9 cellular contexts compared by ENCODE assay signal in genomic region chr12:81797100-81797499, GRCh38. TPM values are rescaled to one million over a fixed set of nuclear protein-coding genes. Genes with fewer than 3 reads are reported as not detected.
DNase-seq lines count a peak whose midpoint lies in the region; ATAC-seq and TF ChIP-seq lines count a peak whose summit lies in the region.
"Had no signal": no experiment of that assay in that cellular context is flagged by ENCODE, and none has a peak within 500 bp of the region (broad histone marks: within the 10 kb centered on the region; RNA-seq: fewer than 3 reads in every experiment).

No MANE protein-coding gene starts in this region.

- no peak overlapping the region for H3K4ac ChIP-seq in H9 (ENCODE audit: low read depth, low read length)

- H3K36me3 Mint-ChIP-seq in H9 (ENCODE audit: insufficient read depth in 1 of 3, low read depth in 3 of 3) = no peaks in the 10 kb centered on the region
- H3K36me3 Mint-ChIP-seq: immature natural killer cell had no signal

- no peak for TF ChIP-seq POLR2A in tibial nerve (IDR thresholded peaks at IDR 0.05)

- no peak overlapping the region for H3K27ac Mint-ChIP-seq in H9
- H3K27ac Mint-ChIP-seq: immature natural killer cell had no signal

- no peaks in the 10 kb centered on the region for H3K9me3 ChIP-seq in DOHH2 (ENCODE audit: control insufficient read depth, insufficient read depth, low read length)
- no peaks in the 10 kb centered on the region for H3K9me3 ChIP-seq in H9 (ENCODE audit: control insufficient read depth, low read depth, low read length)
- H3K9me3 ChIP-seq in PC-3 (ENCODE audit: low read length) = no peaks in the 10 kb centered on the region
- H3K9me3 ChIP-seq in tibial nerve = no peaks in the 10 kb centered on the region

- H3K36me3 ChIP-seq in DOHH2 (ENCODE audit: control insufficient read depth, low read length) (no peaks in the 10 kb centered on the region), PC-3 (ENCODE audit: low read depth, low read length) (no peaks in the 10 kb centered on the region), tibial nerve (no peaks in the 10 kb centered on the region)

- H3K9me2 ChIP-seq in DOHH2 (replicated peaks; ENCODE audit: control insufficient read depth, low read length) (no peaks in the 10 kb centered on the region), PC-3 (replicated peaks; ENCODE audit: low read length) (no peaks in the 10 kb centered on the region)

- H3K4me3 Mint-ChIP-seq in H9 = no peak overlapping the region
- H3K4me3 Mint-ChIP-seq: immature natural killer cell had no signal

- no peak overlapping the region for H3T11ph ChIP-seq in H9 (ENCODE audit: low read length)

- BruUV-seq in PC-3 (replicated peaks; lab: Mats Ljungman, UMichigan) = no TSS peak

- POLR2A ChIA-PET in PC-3 (lab: Charles Lee; ENCODE audit: unreplicated experiment) = no interaction called here

- no peak overlapping the region for H4K8ac ChIP-seq in H9 (replicated peaks; ENCODE audit: insufficient read length, low read depth, low read length)

- intact Hi-C loops in PC-3 (cut with micrococcal nuclease) = loop anchor here (2.0 kb wide), 1 partner anchor 152 kb away; no protein-coding TSS in a partner anchor

- H3K27ac ChIP-seq in DOHH2 (ENCODE audit: low read depth, low read length) (no peak overlapping the region), H9 (ENCODE audit: insufficient read length, low read depth, low read length) (no peak overlapping the region), PC-3 (ENCODE audit: low read length) (no peak overlapping the region), tibial nerve (no peak overlapping the region)

- no peak for TF ChIP-seq EP300 in tibial nerve (IDR thresholded peaks at IDR 0.05)

- H4K20me1 ChIP-seq in DOHH2 (ENCODE audit: control insufficient read depth, insufficient read depth, low read depth, low read length) = no peaks in the 10 kb centered on the region
- no peaks in the 10 kb centered on the region for H4K20me1 ChIP-seq in H9 (ENCODE audit: control insufficient read depth, insufficient read depth, insufficient read length)
- H4K20me1 ChIP-seq in PC-3 (ENCODE audit: low read length) = no peaks in the 10 kb centered on the region

- CTCF ChIA-PET in PC-3 (lab: Charles Lee) = no interaction called here

- DNase-seq in H9 (no peak), PC-3 (peak; percentile 36), iPS-NIHi11 (ENCODE audit: low spot score) (peak; percentile 21), NCI-H345 treated with DMSO at 0.1 percent for 48 hours (lab: John Stamatoyannopoulos, UW; ENCODE audit: unreplicated experiment) (no peak), tibial nerve (ENCODE audit: low spot score in 2 of 2) (no peak), NCI-H2029 treated with DMSO at 0.1 percent for 48 hours (lab: John Stamatoyannopoulos, UW) (no peak)
- DNase-seq: immature natural killer cell had no signal

- no peak overlapping the region for H3K4me3 ChIP-seq in DOHH2 (ENCODE audit: low read length)
- no peak overlapping the region for H3K4me3 ChIP-seq in PC-3 (ENCODE audit: low read length)
- no peak overlapping the region for H3K4me3 ChIP-seq in tibial nerve

- H4K5ac ChIP-seq in H9 (ENCODE audit: insufficient read length, low read depth, low read length) = no peak overlapping the region

- H3K79me2 ChIP-seq in DOHH2 (ENCODE audit: control insufficient read depth, low read length) (no peaks in the 10 kb centered on the region), H9 (ENCODE audit: insufficient read depth, low read length) (no peaks in the 10 kb centered on the region), PC-3 (ENCODE audit: low read length) (no peaks in the 10 kb centered on the region)

- H3F3A ChIP-seq in DOHH2 (ENCODE audit: control insufficient read depth, insufficient read depth) = no peaks in the 10 kb centered on the region
- H3F3A ChIP-seq in PC-3 (ENCODE audit: low read length, unreplicated experiment) = no peaks in the 10 kb centered on the region

- ATAC-seq in PC-3 (peak; percentile 33; the same call in 1 of the 2 replicates), HG03097 (IDR thresholded peaks at IDR 0.05; ENCODE audit: low FRiP score, unreplicated experiment) (no peak)

- H3K23ac ChIP-seq in H9 (ENCODE audit: insufficient read length, low read depth, low read length) = no peak overlapping the region

- no CpG with 5 or more reads among the region's 3 CpGs for WGBS in H9 (ENCODE audit: extremely low coverage, insufficient read length, low lambda C conversion rate)
- 40 to 43% methylated on average over 3 of the region's 3 CpGs for WGBS in tibial nerve, 2 donors

- TF ChIP-seq CTCF in DOHH2 (IDR thresholded peaks at IDR 0.05; ENCODE audit: low read depth, low read length, poor library complexity, severe bottlenecking) (peak; percentile 55), H9 (conservative IDR thresholded peaks at IDR 0.05) (peak; percentile 71), PC-3 (conservative IDR thresholded peaks at IDR 0.05; ENCODE audit: low read depth, low read length) (peak; percentile 58), tibial nerve (IDR thresholded peaks at IDR 0.05) (peak in 1 of 5 experiments; percentile 14)

- H3K4me1 Mint-ChIP-seq in H9 = peaks cover 30 to 32% of the 10 kb centered on the region in 2 experiments
- H3K4me1 Mint-ChIP-seq: immature natural killer cell had no signal

- no peak overlapping the region for H3K4me2 ChIP-seq in DOHH2 (ENCODE audit: low read length)
- H3K4me2 ChIP-seq in H9 (ENCODE audit: insufficient read depth, insufficient read length, low read length) = no peak overlapping the region
- H3K4me2 ChIP-seq in PC-3 (ENCODE audit: low read length) = no peak overlapping the region

- H3K14ac ChIP-seq in H9 (ENCODE audit: insufficient read depth, low read length) = no peak overlapping the region

- no peak overlapping the region for H2BK20ac ChIP-seq in H9 (ENCODE audit: low read depth, low read length, poor library complexity, severe bottlenecking)

- no peak overlapping the region for H3K56ac ChIP-seq in H9 (ENCODE audit: insufficient read length, low read depth, low read length)

- H2BK12ac ChIP-seq in H9 (ENCODE audit: insufficient read length, low read depth, low read length) = no peak overlapping the region

- 0 out of 2 replicates have a peak, but pooled peaks cover 3% of the 10 kb centered on the region for H3K27me3 ChIP-seq in DOHH2 (ENCODE audit: control insufficient read depth, low read length)
- no peaks in the 10 kb centered on the region for H3K27me3 ChIP-seq in H9 (ENCODE audit: insufficient read depth, low read length)
- H3K27me3 ChIP-seq in PC-3 (ENCODE audit: low read length) = no peaks in the 10 kb centered on the region; the same call in 1 of the 2 replicates
- no peaks in the 10 kb centered on the region for H3K27me3 ChIP-seq in tibial nerve

- H2BK5ac ChIP-seq in H9 (ENCODE audit: insufficient read length, low read length) = no peak overlapping the region

- H3K9me3 Mint-ChIP-seq in H9 = no peaks in the 10 kb centered on the region

- H3K4me1 ChIP-seq in DOHH2 (ENCODE audit: control insufficient read depth, low read length) (no peaks in the 10 kb centered on the region), H9 (ENCODE audit: insufficient read depth, low read length) (peaks cover 4% of the 10 kb centered on the region), PC-3 (ENCODE audit: insufficient read depth, low read length) (no peaks in the 10 kb centered on the region), tibial nerve (peaks cover 0 to 14% (median 0%) of the 10 kb centered on the region in 4 donors)

- no peak overlapping the region for H3K18ac ChIP-seq in H9 (ENCODE audit: insufficient read length, low read depth, low read length)

- H3K27me3 Mint-ChIP-seq in H9 (ENCODE audit: low read depth) = no peaks in the 10 kb centered on the region

- H2AK5ac ChIP-seq in H9 (ENCODE audit: insufficient read length, low read length) = no peak overlapping the region

- H4K91ac ChIP-seq in H9 (ENCODE audit: insufficient read length, low read depth, low read length) = no peak overlapping the region

- H2BK15ac ChIP-seq in H9 (ENCODE audit: low read depth, low read length) = no peak overlapping the region

- no peaks in the 10 kb centered on the region for H3K23me2 ChIP-seq in H9 (ENCODE audit: insufficient read length, low read depth, low read length, poor library complexity, severe bottlenecking)

- H2BK120ac ChIP-seq in H9 (ENCODE audit: low read depth, low read length, poor library complexity, severe bottlenecking) = no peak overlapping the region

- H2AFZ ChIP-seq in H9 (ENCODE audit: low read length) (no peak overlapping the region), PC-3 (ENCODE audit: low read length) (no peak overlapping the region)

- H3K79me1 ChIP-seq in H9 (ENCODE audit: insufficient read depth, low read depth, low read length, poor library complexity, severe bottlenecking) = no peaks in the 10 kb centered on the region

- no peak overlapping the region for H3K9ac ChIP-seq in H9 (ENCODE audit: extremely low read depth, insufficient read length, low read length)
- no peak overlapping the region for H3K9ac ChIP-seq in PC-3 (ENCODE audit: low read length)

RNA-seq across cellular contexts. Expression of gene PPFIA2, which starts 38.0 kb away (rescaled TPM):
- total RNA-seq in H9 (2021) = 0.39 and 1.3 TPM in 2 replicates
- not detected in 2 replicates for total RNA-seq in PC-3 (2014; rRNA removed)
- 10 to 100 TPM in 2 of 4 donors, 1 to 10 TPM in 2; 5.5 to 20.3 (median 13.2) TPM for total RNA-seq in tibial nerve

Comparison
In these comparisons a context has a peak if more than half of its experiments do, and no peak if none do; other contexts are left out.
1. DNase-seq: peak in PC-3 (single experiment) and iPS-NIHi11 (single experiment); none in H9 (single experiment), NCI-H345 treated with DMSO at 0.1 percent for 48 hours (single experiment), tibial nerve (0 of 2) and NCI-H2029 treated with DMSO at 0.1 percent for 48 hours (single experiment).